11 cellular contexts compared by ENCODE assay signal in genomic region chr7:23022258-23022745, GRCh38. TPM values are rescaled to one million over a fixed set of nuclear protein-coding genes. Genes with fewer than 3 reads are reported as not detected.
DNase-seq lines count a peak whose midpoint lies in the region; ATAC-seq, FAIRE-seq and TF ChIP-seq lines count a peak whose summit lies in the region.
"Had no signal": no experiment of that assay in that cellular context is flagged by ENCODE, and none has a peak within 500 bp of the region (broad histone marks: within the 10 kb centered on the region; RNA-seq: fewer than 3 reads in every experiment).

No MANE protein-coding gene starts in this region.

- no TSS peak for BruUV-seq in K562 (replicated peaks; lab: Mats Ljungman, UMichigan)

- no peak for TF ChIP-seq EP300 in K562 (IDR thresholded peaks at IDR 0.05; ENCODE audit: low read length)

- no peak overlapping the region for H3K27ac ChIP-seq in K562 (ENCODE audit: extremely low read depth, low read depth, low read length)
- H3K27ac ChIP-seq in CD4-positive, alpha-beta T cell (ENCODE audit: low read depth, low read length), result no peak overlapping the region
- H3K27ac ChIP-seq: cardiac muscle cell had no signal

- H3K27ac Mint-ChIP-seq in natural killer cell treated with Interleukin-12 subunit alpha and Interleukin-12 subunit beta and Interleukin-15 and Interleukin-18, amount 100 ng/mL, for 72 hours, result peak overlapping the region; percentile 59 to 75
- H3K27ac Mint-ChIP-seq in natural killer cell, result no peak overlapping the region
- H3K27ac Mint-ChIP-seq in CD4-positive, alpha-beta T cell, result no peak overlapping the region

- intact Hi-C loops in natural killer cell (cut with micrococcal nuclease) (no loop called here), K562 (cut with micrococcal nuclease) (no loop called here)
- intact Hi-C loops in CD4-positive, alpha-beta T cell (cut with DNase I, micrococcal nuclease), result no loop called here

- POLR2A ChIA-PET in K562 (lab: Yijun Ruan, JAX), result no interaction called here
- POLR2A ChIA-PET in CD4-positive, alpha-beta T cell (lab: Charles Lee), result interaction anchor here (0.6 to 1.0 kb wide), 2 partner anchors 10 to 21 kb away, joined by 3 read pairs; no protein-coding TSS in a partner anchor

- H3K4me2 ChIP-seq in K562 (ENCODE audit: insufficient read depth, low read length), result peak overlapping the region; percentile 57

- no peak overlapping the region for H3K4me3 Mint-ChIP-seq in natural killer cell treated with Interleukin-12 subunit alpha and Interleukin-12 subunit beta and Interleukin-15 and Interleukin-18, amount 100 ng/mL, for 72 hours
- no peak overlapping the region for H3K4me3 Mint-ChIP-seq in natural killer cell
- no peak overlapping the region for H3K4me3 Mint-ChIP-seq in CD4-positive, alpha-beta T cell

- H3K9me3 Mint-ChIP-seq in natural killer cell treated with Interleukin-12 subunit alpha and Interleukin-12 subunit beta and Interleukin-15 and Interleukin-18, amount 100 ng/mL, for 72 hours, result no peaks in the 10 kb centered on the region
- no peaks in the 10 kb centered on the region for H3K9me3 Mint-ChIP-seq in natural killer cell
- no peaks in the 10 kb centered on the region for H3K9me3 Mint-ChIP-seq in CD4-positive, alpha-beta T cell

- no peaks in the 10 kb centered on the region for H3K9me3 ChIP-seq in K562 (replicated peaks; ENCODE audit: control insufficient read depth, insufficient read depth, low read depth, low read length)
- H3K9me3 ChIP-seq in CD4-positive, alpha-beta T cell (ENCODE audit: control insufficient read depth, low read length), result no peaks in the 10 kb centered on the region

- DNase-seq in natural killer cell treated with Interleukin-12 subunit alpha and Interleukin-12 subunit beta and Interleukin-15 and Interleukin-18, amount 100 ng/mL, for 72 hours (ENCODE audit: low spot score), result no peak
- DNase-seq in natural killer cell (no peak), K562 (ENCODE audit: extremely low read depth in 1 of 4, low spot score in 3 of 4) (peak in 2 of 4 experiments; percentile 34 to 36), islet precursor cell (peak; percentile 58), UCSD-AML1 (lab: John Stamatoyannopoulos, UW; ENCODE audit: unreplicated experiment) (no peak)
- DNase-seq in CD4-positive, alpha-beta T cell, result no peak
- DNase-seq: activated CD8-positive, alpha-beta memory T cell treated with anti-CD3 and anti-CD28 coated beads for 24 hours had no signal

- TF ChIP-seq CTCF in natural killer cell (IDR thresholded peaks at IDR 0.05), result no peak
- no peak for TF ChIP-seq CTCF in K562 (IDR thresholded peaks at IDR 0.05 in 2 of 3, conservative IDR thresholded peaks at IDR 0.05 in 1 of 3; ENCODE audit: insufficient read depth in 2 of 3, low read depth in 1 of 3, low read length in 3 of 3)
- no peak for TF ChIP-seq CTCF in CD4-positive, alpha-beta T cell (IDR thresholded peaks at IDR 0.05)

- H3K36me3 Mint-ChIP-seq in natural killer cell treated with Interleukin-12 subunit alpha and Interleukin-12 subunit beta and Interleukin-15 and Interleukin-18, amount 100 ng/mL, for 72 hours, result no peaks in the 10 kb centered on the region
- no peaks in the 10 kb centered on the region for H3K36me3 Mint-ChIP-seq in natural killer cell
- no peaks in the 10 kb centered on the region for H3K36me3 Mint-ChIP-seq in CD4-positive, alpha-beta T cell (ENCODE audit: low read depth)

- H3K4me1 Mint-ChIP-seq in natural killer cell treated with Interleukin-12 subunit alpha and Interleukin-12 subunit beta and Interleukin-15 and Interleukin-18, amount 100 ng/mL, for 72 hours (ENCODE audit: low read depth in 2 of 2), result peaks cover 18 to 19% of the 10 kb centered on the region in 2 donors
- peaks cover 0 to 5% of the 10 kb centered on the region in 2 donors for H3K4me1 Mint-ChIP-seq in natural killer cell
- peaks cover 9% of the 10 kb centered on the region for H3K4me1 Mint-ChIP-seq in CD4-positive, alpha-beta T cell (ENCODE audit: low read depth)

- H2AFZ ChIP-seq in K562 (ENCODE audit: low read depth, low read length), result peak overlapping the region; percentile 78

- no peaks in the 10 kb centered on the region for H3K27me3 ChIP-seq in K562 (ENCODE audit: control insufficient read depth in 2 of 2, insufficient read depth in 2 of 2, low read length in 2 of 2)
- H3K27me3 ChIP-seq in CD4-positive, alpha-beta T cell (ENCODE audit: control insufficient read depth, insufficient read depth, low read length), result no peaks in the 10 kb centered on the region
- H3K27me3 ChIP-seq: cardiac muscle cell had no signal

- FAIRE-seq in K562 (lab: Jason Lieb, UNC), result peak; percentile 80

- H3K9ac ChIP-seq in K562 (ENCODE audit: insufficient read depth in 1 of 2, low read depth in 2 of 2, low read length in 2 of 2), result peak overlapping the region in 1 of 2 experiments; percentile 23; a peak in 1 of 4 replicates

- TF ChIP-seq POLR2A in K562 (conservative IDR thresholded peaks at IDR 0.05), result no peak

- WGBS in K562 (ENCODE audit: insufficient coverage, low coverage, missing lambda C conversion rate), result 6% methylated on average over 7 of the region's 7 CpGs

- CTCF ChIA-PET in K562 (lab: Yijun Ruan, JAX; ENCODE audit: low intra/inter-chr PET ratio), result no interaction called here
- CTCF ChIA-PET in CD4-positive, alpha-beta T cell (lab: Charles Lee), result interaction anchor here (1.9 kb wide), 1 partner anchor 33 kb away, joined by 6 read pairs; no protein-coding TSS in a partner anchor

- H3K9me1 ChIP-seq in K562 (ENCODE audit: control insufficient read depth, insufficient read depth, low read length), result no peaks in the 10 kb centered on the region

- no peaks in the 10 kb centered on the region for H3K79me2 ChIP-seq in K562 (ENCODE audit: control insufficient read depth, insufficient read depth, low read length)

- peaks cover 4 to 16% of the 10 kb centered on the region in 2 experiments; a peak in 2 of 5 replicates for H3K4me1 ChIP-seq in K562 (replicated peaks in 1 of 2; ENCODE audit: control insufficient read depth in 2 of 2, insufficient read depth in 2 of 2, low read length in 2 of 2)

- H3K36me3 ChIP-seq in K562 (ENCODE audit: control insufficient read depth, insufficient read depth, low read length), result no peaks in the 10 kb centered on the region
- H3K36me3 ChIP-seq: cardiac muscle cell had no signal

- H3K27me3 Mint-ChIP-seq in natural killer cell treated with Interleukin-12 subunit alpha and Interleukin-12 subunit beta and Interleukin-15 and Interleukin-18, amount 100 ng/mL, for 72 hours, result peaks cover 13 to 34% of the 10 kb centered on the region in 2 donors
- H3K27me3 Mint-ChIP-seq in natural killer cell (ENCODE audit: low read depth in 2 of 2), result peaks cover 15 to 41% of the 10 kb centered on the region in 2 donors
- peaks cover 12% of the 10 kb centered on the region for H3K27me3 Mint-ChIP-seq in CD4-positive, alpha-beta T cell

- H4K20me1 ChIP-seq in K562 (replicated peaks; ENCODE audit: control insufficient read depth, insufficient read depth, low read length), result no peaks in the 10 kb centered on the region

- no peak for TF ChIP-seq RAD21 in K562 (CRISPR knock-in tag; conservative IDR thresholded peaks at IDR 0.05 in 1 of 2, IDR thresholded peaks at IDR 0.05 in 1 of 2)

- no peak overlapping the region for H3K4me3 ChIP-seq in K562
- H3K4me3 ChIP-seq: cardiac muscle cell had no signal

- no peak for ATAC-seq in natural killer cell treated with Interleukin-12 subunit alpha and Interleukin-12 subunit beta and Interleukin-15 and Interleukin-18, amount 100 ng/mL, for 72 hours
- ATAC-seq in natural killer cell (no peak), K562 (peak; percentile 70), GM19397 (IDR thresholded peaks at IDR 0.05; ENCODE audit: unreplicated experiment) (no peak), GM18520 (IDR thresholded peaks at IDR 0.05; ENCODE audit: unreplicated experiment) (no peak)
- ATAC-seq in CD4-positive, alpha-beta T cell (ENCODE audit: poor library complexity), result no peak
- ATAC-seq: HCT116 had no signal

- in situ Hi-C loops in K562 (cut with MboI), result no loop called here

TF ChIP-seq in K562, 482 proteins besides CTCF, POLR2A, EP300 and RAD21 (continues in another document):
- TF ChIP-seq TAF15 (IDR thresholded peaks at IDR 0.05; ENCODE audit: low read depth, low read length) (no peak), MYC (IDR thresholded peaks at IDR 0.05; ENCODE audit: low read depth, low read length) (0 out of 2 replicates have a peak, but pooled peaks have one; percentile 13), MYC (CRISPR knock-in tag; IDR thresholded peaks at IDR 0.05; ENCODE audit: borderline replicate concordance, low read depth) (no peak), ZNF316 (IDR thresholded peaks at IDR 0.05) (peak; percentile 51), FOSL1 (tag; conservative IDR thresholded peaks at IDR 0.05) (peak; percentile 87), ETV1 (tag; conservative IDR thresholded peaks at IDR 0.05; ENCODE audit: low read depth) (peak; percentile 50)

RNA-seq across cellular contexts. Expression of gene HYCC1, which starts 8.4 kb away (rescaled TPM):
- total RNA-seq in natural killer cell treated with Interleukin-12 subunit alpha and Interleukin-12 subunit beta and Interleukin-15 and Interleukin-18, amount 100 ng/mL, for 72 hours, result 10 to 100 TPM; 47.1 to 67.4 TPM
- total RNA-seq in natural killer cell, result 10 to 100 TPM; 30.1 to 44.8 (median 34.1) TPM
- 25.8 and 69.5 TPM in 2 replicates for total RNA-seq in K562 (2011; cell fraction: chromatin; rRNA removed; ENCODE audit: low replicate concordance)
- 12.5 and 14.9 TPM in 2 replicates for total RNA-seq in K562 (2011; cell fraction: nucleolus; rRNA removed)
- 25.1 and 44.4 TPM in 2 replicates for total RNA-seq in K562 (2011; cell fraction: nucleoplasm; rRNA removed)
- 18.8 and 24.7 TPM in 2 replicates for total RNA-seq in K562 (2014; rRNA removed)
- 37.0 and 41.1 TPM in 2 replicates for total RNA-seq in K562 (2014; rRNA removed; fragmentation: Illumina TruSeq; extraction: Trizol)
- 26.5 and 38.1 TPM in 2 replicates for total RNA-seq in K562 (2015; rRNA removed; fragmentation: Illumina TruSeq; extraction: Trizol)
- total RNA-seq in K562 (2021), result 37.9 and 43.0 TPM in 2 replicates
- 31.2 and 39.8 TPM in 2 replicates for polyA plus RNA-seq in K562 (2011; rRNA removed)
- 7.6 and 15.5 TPM in 2 replicates for polyA plus RNA-seq in K562 (2011; cell fraction: cytosol; rRNA removed)
- 22.5 and 31.5 TPM in 2 replicates for polyA plus RNA-seq in K562 (2011; cell fraction: nucleus; rRNA removed)
- polyA plus RNA-seq in K562 (2012), result 16.3 and 36.3 TPM in 2 replicates
- polyA plus RNA-seq in K562 (2014; fragmentation: Illumina TruSeq; extraction: Trizol), result 40.4 and 44.7 TPM in 2 replicates
- polyA plus RNA-seq in K562 (2014; fragmentation: Nextera tagmentation; extraction: Ambion mirVana), result 10 to 100 TPM; 11.2 to 16.0 TPM
- 33.3 and 40.6 TPM in 2 replicates for polyA plus RNA-seq in K562 (2014; rRNA removed)
- polyA minus RNA-seq in K562 (2011; rRNA and poly(A)+ RNA removed), result 41.3 and 50.1 TPM in 2 replicates
- polyA minus RNA-seq in K562 (2011; cell fraction: cytosol; rRNA and poly(A)+ RNA removed), result 13.6 and 20.0 TPM in 2 replicates
- 25.4 and 45.8 TPM in 2 replicates for polyA minus RNA-seq in K562 (2011; cell fraction: nucleus; rRNA and poly(A)+ RNA removed)
- total RNA-seq in CD4-positive, alpha-beta T cell, result 10 to 100 TPM; 12.4 to 13.1 TPM

Comparison
In these comparisons a context has a peak if more than half of its experiments do, and no peak if none do; other contexts are left out.
1. H3K27ac Mint-ChIP-seq: peak in natural killer cell treated with Interleukin-12 subunit alpha and Interleukin-12 subunit beta and Interleukin-15 and Interleukin-18, amount 100 ng/mL, for 72 hours (2 of 2); none in natural killer cell (0 of 2) and CD4-positive, alpha-beta T cell (single experiment).